In the genomic region with DNA sequence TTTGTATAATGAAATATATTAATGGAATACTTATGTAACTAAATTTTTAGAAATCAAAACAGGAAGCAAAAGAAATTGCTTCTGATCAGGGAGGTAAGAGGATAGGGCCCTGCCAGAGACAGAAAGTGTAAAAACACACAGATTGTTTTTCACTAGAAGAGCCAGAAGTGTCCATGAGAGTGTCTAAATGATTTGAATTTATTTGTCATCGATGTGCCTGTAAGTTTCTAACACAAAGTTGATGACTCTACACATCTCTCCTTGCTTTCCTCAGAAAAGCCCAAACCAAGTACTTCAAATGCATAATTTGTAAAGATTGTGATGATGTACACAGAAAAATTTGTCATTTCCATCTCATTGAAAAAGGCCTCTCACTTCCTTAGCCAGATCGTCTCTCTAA, we compare ENCODE assay signal across 21 cellular contexts.
DNase-seq lines count a peak whose midpoint lies in the region; ATAC-seq and TF ChIP-seq lines count a peak whose summit lies in the region.
"Had no signal": no experiment of that assay in that cellular context is flagged by ENCODE, and none has a peak within 500 bp of the region (broad histone marks: within the 10 kb centered on the region; RNA-seq: fewer than 3 reads in every experiment).

No MANE protein-coding gene starts in this region.

- no peak overlapping the region for H3K23ac ChIP-seq in neuronal stem cell (ENCODE audit: low read depth, low read length, poor library complexity)

- no peak overlapping the region for H3K4me2 ChIP-seq in GM23248 (ENCODE audit: unreplicated experiment)
- 0 out of 2 replicates have a peak overlapping the region, but pooled peaks have one; percentile 2 for H3K4me2 ChIP-seq in OCI-LY3 (ENCODE audit: low read length)
- no peak overlapping the region for H3K4me2 ChIP-seq in neuronal stem cell (ENCODE audit: insufficient read depth, low read length, poor library complexity, severe bottlenecking)

- ATAC-seq in GM18873 (IDR thresholded peaks at IDR 0.05; ENCODE audit: low FRiP score, unreplicated experiment) (no peak), HG03159 (IDR thresholded peaks at IDR 0.05; ENCODE audit: unreplicated experiment) (no peak)
- ATAC-seq: K562, Right ventricle myocardium inferior had no signal

- DNase-seq in GM23248, result no peak
- no peak for DNase-seq in activated T-helper 2 cell treated with anti-CD3 and anti-CD28 coated beads, Interferon-gamma antibody, Interleukin-2, Interleukin-4, amounts not matched to agents 10 μg/mL and 5 μg/mL and 100 μg/mL, durations not matched to agents 14 hours and 24 hours and 36 hours (ENCODE audit: low spot score)
- DNase-seq in neuronal stem cell (ENCODE audit: low spot score), result no peak
- no peak for DNase-seq in chondrocyte (ENCODE audit: low spot score)
- DNase-seq: BE2C; CD4-positive, CD25-positive, alpha-beta regulatory T cell; COR-L47; DMS79; GOT3; HCEC 1CT; MG63; NCI-H1417 treated with DMSO at 0.1 percent for 48 hours; NCI-H187; NCI-H446; NCI-H526 had no signal

- H3K18ac ChIP-seq in neuronal stem cell (ENCODE audit: low read length), result no peak overlapping the region

- intact Hi-C loops in activated T-helper 2 cell treated with anti-CD3 and anti-CD28 coated beads, Interferon-gamma antibody, Interleukin-2, Interleukin-4, amounts not matched to agents 10 μg/mL and 5 μg/mL and 100 μg/mL, durations not matched to agents 14 hours and 24 hours and 36 hours (cut with micrococcal nuclease), result no loop called here

- H2BK12ac ChIP-seq in neuronal stem cell (ENCODE audit: low read length), result no peak overlapping the region

- H3K36me3 Mint-ChIP-seq in activated T-helper 2 cell treated with anti-CD3 and anti-CD28 coated beads, Interferon-gamma antibody, Interleukin-2, Interleukin-4, amounts not matched to agents 10 μg/mL and 5 μg/mL and 100 μg/mL, durations not matched to agents 14 hours and 24 hours and 36 hours (ENCODE audit: low read depth), result no peaks in the 10 kb centered on the region
- peaks cover 1% of the 10 kb centered on the region for H3K36me3 Mint-ChIP-seq in chondrocyte (ENCODE audit: low read depth)
- H3K36me3 Mint-ChIP-seq: CD4-positive, CD25-positive, alpha-beta regulatory T cell had no signal

- no peak overlapping the region for H2BK5ac ChIP-seq in neuronal stem cell (ENCODE audit: low read length)

- H2AK5ac ChIP-seq in neuronal stem cell (ENCODE audit: low read depth, low read length), result no peak overlapping the region

- no peak overlapping the region for H2BK15ac ChIP-seq in neuronal stem cell (ENCODE audit: low read length)

- H3K9me3 ChIP-seq in GM23248 (ENCODE audit: low read depth) (no peaks in the 10 kb centered on the region), OCI-LY3 (ENCODE audit: insufficient read depth, low read length) (no peaks in the 10 kb centered on the region), neuronal stem cell (replicated peaks in 1 of 2; ENCODE audit: control insufficient read depth in 2 of 2, insufficient read depth in 1 of 2, low read depth in 1 of 2, low read length in 2 of 2) (no peaks in the 10 kb centered on the region)
- H3K9me3 ChIP-seq: BE2C, MG63, SJSA1 had no signal

- H2AFZ ChIP-seq in GM23248, result 0 out of 2 replicates have a peak overlapping the region, but pooled peaks have one; percentile 16
- H2AFZ ChIP-seq in OCI-LY3 (ENCODE audit: low read depth, low read length), result peak overlapping the region; percentile 41; the same call in 1 of the 2 replicates
- H2AFZ ChIP-seq in neuronal stem cell (ENCODE audit: low read length), result peak overlapping the region; percentile 33

- H3K27ac Mint-ChIP-seq in activated T-helper 2 cell treated with anti-CD3 and anti-CD28 coated beads, Interferon-gamma antibody, Interleukin-2, Interleukin-4, amounts not matched to agents 10 μg/mL and 5 μg/mL and 100 μg/mL, durations not matched to agents 14 hours and 24 hours and 36 hours, result peak overlapping the region; percentile 74
- H3K27ac Mint-ChIP-seq in chondrocyte (ENCODE audit: unreplicated experiment), result no peak overlapping the region

- TF ChIP-seq CTCF in OCI-LY3 (IDR thresholded peaks at IDR 0.05; ENCODE audit: low read depth, low read length), result no peak
- no peak for TF ChIP-seq CTCF in chondrocyte (IDR thresholded peaks at IDR 0.05)

- peaks cover 51% of the 10 kb centered on the region for H3F3A ChIP-seq in GM23248 (ENCODE audit: insufficient read depth)

- H3K27me3 ChIP-seq in GM23248 (replicated peaks; ENCODE audit: insufficient read depth), result no peaks in the 10 kb centered on the region
- no peaks in the 10 kb centered on the region for H3K27me3 ChIP-seq in OCI-LY3 (ENCODE audit: low read depth, low read length)
- no peaks in the 10 kb centered on the region for H3K27me3 ChIP-seq in neuronal stem cell (ENCODE audit: control insufficient read depth in 3 of 3, insufficient read depth in 3 of 3, low read depth in 1 of 3, low read length in 3 of 3)
- H3K27me3 ChIP-seq: BE2C, MG63, SJSA1 had no signal

- no peak overlapping the region for H3K9ac ChIP-seq in GM23248
- H3K9ac ChIP-seq in OCI-LY3 (ENCODE audit: low read length), result no peak overlapping the region
- no peak overlapping the region for H3K9ac ChIP-seq in neuronal stem cell (ENCODE audit: low read depth, low read length, poor library complexity)

- no peaks in the 10 kb centered on the region for H4K20me1 ChIP-seq in GM23248 (ENCODE audit: insufficient read depth)
- no peaks in the 10 kb centered on the region for H4K20me1 ChIP-seq in OCI-LY3 (ENCODE audit: insufficient read depth, low read length)

- H4K8ac ChIP-seq in neuronal stem cell (ENCODE audit: low read depth, low read length), result no peak overlapping the region

- H3K9me3 Mint-ChIP-seq in activated T-helper 2 cell treated with anti-CD3 and anti-CD28 coated beads, Interferon-gamma antibody, Interleukin-2, Interleukin-4, amounts not matched to agents 10 μg/mL and 5 μg/mL and 100 μg/mL, durations not matched to agents 14 hours and 24 hours and 36 hours, result no peaks in the 10 kb centered on the region
- no peaks in the 10 kb centered on the region for H3K9me3 Mint-ChIP-seq in chondrocyte (ENCODE audit: low read depth)

- WGBS in GM23248 (ENCODE audit: low coverage in 1 of 2, low lambda C conversion rate in 2 of 2, missing lambda C conversion rate in 2 of 2), 2 experiments, result 38 to 40% methylated on average over 2 of the region's 2 CpGs
- WGBS in neuronal stem cell (ENCODE audit: extremely low coverage in 2 of 2, insufficient read length in 2 of 2, insufficient replicate concordance in 1 of 2), 2 donors, result no CpG with 5 or more reads among the region's 2 CpGs

- H3K27ac ChIP-seq in GM23248 (no peak overlapping the region), OCI-LY3 (ENCODE audit: low read length) (no peak overlapping the region), neuronal stem cell (replicated peaks; ENCODE audit: low read length) (no peak overlapping the region)
- H3K27ac ChIP-seq: SJSA1 had no signal

- H3K4me3 Mint-ChIP-seq in activated T-helper 2 cell treated with anti-CD3 and anti-CD28 coated beads, Interferon-gamma antibody, Interleukin-2, Interleukin-4, amounts not matched to agents 10 μg/mL and 5 μg/mL and 100 μg/mL, durations not matched to agents 14 hours and 24 hours and 36 hours (ENCODE audit: low read depth), result no peak overlapping the region
- H3K4me3 Mint-ChIP-seq in chondrocyte (ENCODE audit: unreplicated experiment), result no peak overlapping the region
- H3K4me3 Mint-ChIP-seq: CD4-positive, CD25-positive, alpha-beta regulatory T cell had no signal

- no peaks in the 10 kb centered on the region for H3K27me3 Mint-ChIP-seq in activated T-helper 2 cell treated with anti-CD3 and anti-CD28 coated beads, Interferon-gamma antibody, Interleukin-2, Interleukin-4, amounts not matched to agents 10 μg/mL and 5 μg/mL and 100 μg/mL, durations not matched to agents 14 hours and 24 hours and 36 hours (ENCODE audit: low read depth)
- no peaks in the 10 kb centered on the region for H3K27me3 Mint-ChIP-seq in chondrocyte (ENCODE audit: low read depth)
- H3K27me3 Mint-ChIP-seq: CD4-positive, CD25-positive, alpha-beta regulatory T cell had no signal

- H3K4ac ChIP-seq in neuronal stem cell (ENCODE audit: low read length), result no peak overlapping the region

- no peak overlapping the region for H3K14ac ChIP-seq in neuronal stem cell (ENCODE audit: low read length)

- H3K36me3 ChIP-seq in GM23248 (ENCODE audit: low read depth) (no peaks in the 10 kb centered on the region), OCI-LY3 (replicated peaks; ENCODE audit: low read depth, low read length) (no peaks in the 10 kb centered on the region), neuronal stem cell (replicated peaks in 1 of 2; ENCODE audit: control insufficient read depth in 2 of 2, insufficient read depth in 2 of 2, low read length in 2 of 2) (no peaks in the 10 kb centered on the region)
- H3K36me3 ChIP-seq: BE2C, MG63, SJSA1 had no signal

- H4K91ac ChIP-seq in neuronal stem cell (ENCODE audit: low read depth, low read length, poor library complexity), result no peak overlapping the region

- H3K4me3 ChIP-seq in GM23248, result no peak overlapping the region
- H3K4me3 ChIP-seq in OCI-LY3 (ENCODE audit: low read length), result no peak overlapping the region
- no peak overlapping the region for H3K4me3 ChIP-seq in neuronal stem cell (ENCODE audit: low read length in 2 of 2)
- H3K4me3 ChIP-seq: K562, MG63, SJSA1 had no signal

- H3K79me2 ChIP-seq in GM23248 (ENCODE audit: insufficient read depth) (no peaks in the 10 kb centered on the region), OCI-LY3 (ENCODE audit: low read length) (no peaks in the 10 kb centered on the region)

- no peaks in the 10 kb centered on the region for H3K79me1 ChIP-seq in neuronal stem cell (ENCODE audit: low read depth, low read length)

- in situ Hi-C loops in GM23248 (cut with MboI), result loop anchor here (25.0 kb wide), 1 partner anchor 111 kb away; a partner anchor contains a TSS

- H2BK120ac ChIP-seq in neuronal stem cell (ENCODE audit: low read depth, low read length), result no peak overlapping the region

- H3K9me2 ChIP-seq in GM23248 (ENCODE audit: insufficient read depth), result no peaks in the 10 kb centered on the region

- peaks cover 30% of the 10 kb centered on the region for H3K4me1 ChIP-seq in GM23248 (ENCODE audit: insufficient read depth)
- peaks cover 9% of the 10 kb centered on the region for H3K4me1 ChIP-seq in OCI-LY3 (ENCODE audit: low read length)
- H3K4me1 ChIP-seq in neuronal stem cell (ENCODE audit: control insufficient read depth in 2 of 2, insufficient read depth in 1 of 2, low read depth in 1 of 2, low read length in 2 of 2), result peaks cover 2 to 4% of the 10 kb centered on the region in 2 donors
- H3K4me1 ChIP-seq: BE2C had no signal

- H3K4me1 Mint-ChIP-seq in activated T-helper 2 cell treated with anti-CD3 and anti-CD28 coated beads, Interferon-gamma antibody, Interleukin-2, Interleukin-4, amounts not matched to agents 10 μg/mL and 5 μg/mL and 100 μg/mL, durations not matched to agents 14 hours and 24 hours and 36 hours (ENCODE audit: low read depth), result peaks cover 54% of the 10 kb centered on the region
- H3K4me1 Mint-ChIP-seq in chondrocyte (ENCODE audit: low read depth), result peaks cover 30% of the 10 kb centered on the region
